Comparison of ENCODE assay signal across 14 cellular contexts in genomic region chr2:150572961-150573395, GRCh38.
DNase-seq lines count a peak whose midpoint lies in the region; ATAC-seq and TF ChIP-seq lines count a peak whose summit lies in the region.
"Had no signal": no experiment of that assay in that cellular context is flagged by ENCODE, and none has a peak within 500 bp of the region (broad histone marks: within the 10 kb centered on the region; RNA-seq: fewer than 3 reads in every experiment).

No MANE protein-coding gene starts in this region.

- H3K4me3 ChIP-seq in dorsolateral prefrontal cortex = no peak overlapping the region
- H3K4me3 ChIP-seq: cardiac muscle cell, HAP-1, MG63 had no signal

- no peaks in the 10 kb centered on the region for H3K36me3 Mint-ChIP-seq in immature natural killer cell
- H3K36me3 Mint-ChIP-seq: stimulated activated memory B cell treated with anti-CD40 and anti-IgM and Interleukin-4, amounts not matched to agents 10 μg/mL and 1 μg/mL and 100 μg/mL, for 72 hours had no signal

- no peak overlapping the region for H3K27ac ChIP-seq in dorsolateral prefrontal cortex
- H3K27ac ChIP-seq: cardiac muscle cell had no signal

- no peaks in the 10 kb centered on the region for H3K4me1 Mint-ChIP-seq in immature natural killer cell
- H3K4me1 Mint-ChIP-seq: stimulated activated memory B cell treated with anti-CD40 and anti-IgM and Interleukin-4, amounts not matched to agents 10 μg/mL and 1 μg/mL and 100 μg/mL, for 72 hours had no signal

- no peak for DNase-seq in DMS153 treated with DMSO at 0.1 percent for 48 hours (lab: John Stamatoyannopoulos, UW; ENCODE audit: unreplicated experiment)
- no peak for DNase-seq in immature natural killer cell
- no peak for DNase-seq in NCI-H187 treated with DMSO at 0.1 percent for 48 hours (lab: John Stamatoyannopoulos, UW)
- no peak for DNase-seq in dorsolateral prefrontal cortex
- DNase-seq: AML-193, MG63, NCI-H524 treated with DMSO at 0.1 percent for 48 hours had no signal

- peaks cover 6 to 24% (median 10%) of the 10 kb centered on the region in 6 donors for H3K9me3 Mint-ChIP-seq in immature natural killer cell

- H3K27me3 Mint-ChIP-seq in immature natural killer cell (ENCODE audit: low read depth in 3 of 3) = no peaks in the 10 kb centered on the region
- H3K27me3 Mint-ChIP-seq: stimulated activated memory B cell treated with anti-CD40 and anti-IgM and Interleukin-4, amounts not matched to agents 10 μg/mL and 1 μg/mL and 100 μg/mL, for 72 hours had no signal

- no peak overlapping the region for H3K4me3 Mint-ChIP-seq in immature natural killer cell
- H3K4me3 Mint-ChIP-seq: stimulated activated memory B cell treated with anti-CD40 and anti-IgM and Interleukin-4, amounts not matched to agents 10 μg/mL and 1 μg/mL and 100 μg/mL, for 72 hours had no signal

- ATAC-seq in GM18508 (IDR thresholded peaks at IDR 0.05; ENCODE audit: insufficient read depth, unreplicated experiment) (peak; percentile 98), GM21367 (IDR thresholded peaks at IDR 0.05; ENCODE audit: unreplicated experiment) (peak; percentile 90), HG02943 (IDR thresholded peaks at IDR 0.05; ENCODE audit: low read depth, unreplicated experiment) (peak; percentile 91), HG03575 (IDR thresholded peaks at IDR 0.05; ENCODE audit: extremely low read depth, insufficient number of reproducible peaks, low FRiP score, unreplicated experiment) (peak; percentile 98)
- ATAC-seq: stimulated activated memory B cell treated with anti-CD40 and anti-IgM and Interleukin-4, amounts not matched to agents 10 μg/mL and 1 μg/mL and 100 μg/mL, for 72 hours had no signal

- peaks cover 0 to 9% (median 0%) of the 10 kb centered on the region in 45 donors for H3K27me3 ChIP-seq in dorsolateral prefrontal cortex
- H3K27me3 ChIP-seq: cardiac muscle cell, MG63 had no signal

- H3K27ac Mint-ChIP-seq in immature natural killer cell = no peak overlapping the region
- H3K27ac Mint-ChIP-seq: stimulated activated memory B cell treated with anti-CD40 and anti-IgM and Interleukin-4, amounts not matched to agents 10 μg/mL and 1 μg/mL and 100 μg/mL, for 72 hours had no signal

- no peak for TF ChIP-seq CTCF in dorsolateral prefrontal cortex (IDR thresholded peaks at IDR 0.05 in 54 of 56, conservative IDR thresholded peaks at IDR 0.05 in 2 of 56; ENCODE audit: low read depth in 1 of 56, partially characterized antibody in 56 of 56)

- intact Hi-C loops in dorsolateral prefrontal cortex (cut with DNase I) = no loop called here
